ENCODE assay signal across 15 cellular contexts in the genomic region with DNA sequence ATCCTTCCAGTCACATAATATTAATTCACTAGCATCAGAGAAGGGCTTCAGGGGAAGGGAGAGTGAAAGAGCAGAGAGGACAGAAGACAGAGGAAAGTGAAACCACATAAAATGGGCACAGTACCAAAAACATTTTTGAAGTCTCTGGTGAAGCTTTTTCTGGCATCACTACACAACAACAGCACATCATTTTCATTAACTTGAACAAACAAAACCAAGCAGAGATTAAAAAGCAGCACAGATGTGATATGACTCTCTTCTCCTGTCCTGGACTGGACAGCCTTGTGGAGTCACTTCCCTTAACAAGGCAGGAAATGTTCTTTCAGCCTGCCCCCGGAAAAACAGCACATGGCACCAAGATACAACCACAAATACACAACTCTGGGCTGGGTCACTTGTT.
DNase-seq lines count a peak whose midpoint lies in the region; ATAC-seq, FAIRE-seq and TF ChIP-seq lines count a peak whose summit lies in the region.
"Had no signal": no experiment of that assay in that cellular context is flagged by ENCODE, and none has a peak within 500 bp of the region (broad histone marks: within the 10 kb centered on the region; RNA-seq: fewer than 3 reads in every experiment).

No MANE protein-coding gene starts in this region.

- no peak for DNase-seq in Right ventricle myocardium superior
- DNase-seq in cardiac septum (ENCODE audit: low spot score) = no peak
- peak in 1 of 4 donors; percentile 15 for DNase-seq in body of pancreas
- no peak for DNase-seq in left ventricle myocardium superior
- peak; percentile 13 for DNase-seq in urothelium cell line (ENCODE audit: low spot score)
- DNase-seq in foreskin keratinocyte = no peak
- no peak for DNase-seq in activated naive CD4-positive, alpha-beta T cell treated with anti-CD3 and anti-CD28 coated beads, Interleukin-2, amount 50 U/mL, for 16 hours
- DNase-seq: ACHN; activated CD4-positive, alpha-beta T cell treated with anti-CD3 and anti-CD28 coated beads, Interleukin-2, amount 10 ng/mL, durations not matched to agents 7 days and 5 days; activated naive CD8-positive, alpha-beta T cell treated with anti-CD3 and anti-CD28 coated beads for 36 hours; erythroblast; H7; NCI-H748 treated with DMSO at 0.1 percent for 48 hours; retina had no signal

- TF ChIP-seq CTCF in body of pancreas (IDR thresholded peaks at IDR 0.05) = no peak
- TF ChIP-seq CTCF in foreskin keratinocyte (conservative IDR thresholded peaks at IDR 0.05) = no peak

- TF ChIP-seq POLR2A in body of pancreas (IDR thresholded peaks at IDR 0.05) = no peak

- H3K36me3 ChIP-seq in body of pancreas (replicated peaks in 1 of 2; ENCODE audit: insufficient read depth in 1 of 2, low read depth in 2 of 2) = no peaks in the 10 kb centered on the region

- ATAC-seq in Right ventricle myocardium superior (ENCODE audit: poor library complexity) = peak; percentile 60
- ATAC-seq in body of pancreas = peak; percentile 59
- peak; percentile 78 for ATAC-seq in left ventricle myocardium superior
- ATAC-seq in foreskin keratinocyte = no peak
- no peak for ATAC-seq in HG02970 (IDR thresholded peaks at IDR 0.05; ENCODE audit: low FRiP score, unreplicated experiment)

- WGBS in body of pancreas, 2 donors = 28 to 35% methylated on average over 1 of the region's 1 CpG

- H3K9me3 ChIP-seq in body of pancreas = no peaks in the 10 kb centered on the region

- no peak overlapping the region for H3K4me3 ChIP-seq in body of pancreas

- H3K27me3 ChIP-seq in body of pancreas (no peaks in the 10 kb centered on the region), foreskin keratinocyte (no peaks in the 10 kb centered on the region)

- H3K27ac ChIP-seq in body of pancreas = peak overlapping the region in 2 of 4 donors; percentile 43 to 62
- H3K27ac ChIP-seq in foreskin keratinocyte = no peak overlapping the region

- no peaks in the 10 kb centered on the region for H3K4me1 ChIP-seq in body of pancreas
- H3K4me1 ChIP-seq in foreskin keratinocyte = no peaks in the 10 kb centered on the region

- intact Hi-C loops in Right ventricle myocardium superior (cut with DNase I) (no loop called here), cardiac septum (cut with DNase I) (no loop called here), body of pancreas (cut with DNase I) (no loop called here), left ventricle myocardium superior (cut with micrococcal nuclease) (no loop called here)

- FAIRE-seq in urothelium cell line (lab: Jason Lieb, UNC) = no peak

Comparison
In these comparisons a context has a peak if more than half of its experiments do, and no peak if none do; other contexts are left out.
1. ATAC-seq: peak in Right ventricle myocardium superior (single experiment), body of pancreas (single experiment) and left ventricle myocardium superior (single experiment); none in foreskin keratinocyte (single experiment) and HG02970 (single experiment).